In genomic region chr9:94997727-94998126, GRCh38 we compare ENCODE assay signal across 1 cellular context.
TF ChIP-seq lines count a peak whose summit lies in the region.

No MANE protein-coding gene starts in this region.

TF ChIP-seq in HepG2, 621 proteins besides CTCF, POLR2A, EP300 and RAD21 (continued from another document):
- TF ChIP-seq ZNF281 (CRISPR knock-in tag; IDR thresholded peaks at IDR 0.05; ENCODE audit: borderline replicate concordance) (no peak), TERF1 (CRISPR knock-in tag; IDR thresholded peaks at IDR 0.05) (no peak), PBX2 (CRISPR knock-in tag; IDR thresholded peaks at IDR 0.05) (no peak)
